In genomic region chr5:139513434-139513833, GRCh38 we compare ENCODE assay signal across 8 cellular contexts. TPM values are rescaled to one million over a fixed set of nuclear protein-coding genes. Genes with fewer than 3 reads are reported as not detected.
DNase-seq lines count a peak whose midpoint lies in the region; ATAC-seq and TF ChIP-seq lines count a peak whose summit lies in the region.
"Not testable (repeated sequence)": the region's sequence is repeated elsewhere in the genome, so short reads cannot be mapped to it uniquely, and the experiment has no call there.

No MANE protein-coding gene starts in this region.

- not testable (repeated sequence) for H3K18ac ChIP-seq in mesenchymal stem cell (ENCODE audit: low read depth in 1 of 2, low read length in 2 of 2)

- TF ChIP-seq CTCF in MM.1S (IDR thresholded peaks at IDR 0.05; ENCODE audit: low read length) = peak; percentile 75
- TF ChIP-seq CTCF in endothelial cell (IDR thresholded peaks at IDR 0.05; ENCODE audit: unreplicated experiment) = peak; percentile 55

- H3K4me3 Mint-ChIP-seq in endothelial cell (ENCODE audit: unreplicated experiment) = not testable (repeated sequence)

- peak; percentile 45 for ATAC-seq in GM21737 (IDR thresholded peaks at IDR 0.05; ENCODE audit: unreplicated experiment)

- DNase-seq in COLO668 (lab: John Stamatoyannopoulos, UW; ENCODE audit: unreplicated experiment) (peak; percentile 61), MM.1S (peak; percentile 76), RPMI8226 (peak; percentile 85), endothelial cell (ENCODE audit: low spot score) (peak; percentile 78), mesenchymal stem cell (peak; percentile 78)
- peak; percentile 80 for DNase-seq in activated T-cell treated with anti-CD3 and anti-CD28 coated beads, Interleukin-2, amount 50 U/mL, for 1 hour
- peak; percentile 31 for DNase-seq in stimulated activated CD8-positive, alpha-beta memory T cell treated with anti-CD3 and anti-CD28 coated beads, Interleukin-12 subunit alpha, Interleukin-12 subunit beta, amount 100 ng/mL, for 24 hours (ENCODE audit: extremely low read depth)

- not testable (repeated sequence) for H3K36me3 Mint-ChIP-seq in endothelial cell (ENCODE audit: low read depth, unreplicated experiment)

- not testable (repeated sequence) for H2AFZ ChIP-seq in MM.1S (ENCODE audit: low read length); mesenchymal stem cell (ENCODE audit: low read depth, low read length)

- not testable (repeated sequence) for H3K9ac ChIP-seq in MM.1S (ENCODE audit: low read length); mesenchymal stem cell (ENCODE audit: low read length)

- peaks cover 15% of the 10 kb centered on the region for H3K4me1 Mint-ChIP-seq in endothelial cell (ENCODE audit: unreplicated experiment)

- H3K14ac ChIP-seq in mesenchymal stem cell (ENCODE audit: low read length in 2 of 2) = not testable (repeated sequence)

- not testable (repeated sequence) for H3K27me3 ChIP-seq in MM.1S (replicated peaks; ENCODE audit: insufficient read depth, low read length); mesenchymal stem cell (ENCODE audit: control insufficient read depth in 1 of 2, insufficient read depth in 1 of 2, low read length in 2 of 2)

- not testable (repeated sequence) for H3K27ac ChIP-seq in MM.1S (ENCODE audit: low read length); mesenchymal stem cell (ENCODE audit: low read length, poor library complexity, severe bottlenecking)

- not testable (repeated sequence) for H3K4me3 ChIP-seq in MM.1S (ENCODE audit: low read length); mesenchymal stem cell (ENCODE audit: insufficient read depth in 1 of 2, low read depth in 1 of 2, low read length in 2 of 2)

- H3K9me3 Mint-ChIP-seq in endothelial cell (ENCODE audit: unreplicated experiment) = not testable (repeated sequence)

- 93% methylated on average over 4 of the region's 5 CpGs for WGBS in mesenchymal stem cell

- not testable (repeated sequence) for H2BK120ac ChIP-seq in mesenchymal stem cell (ENCODE audit: low read depth, low read length)

- H3K23ac ChIP-seq in mesenchymal stem cell (ENCODE audit: low read length in 2 of 2) = not testable (repeated sequence)

- H4K8ac ChIP-seq in mesenchymal stem cell (ENCODE audit: low read length) = not testable (repeated sequence)

- H3K4me2 ChIP-seq in MM.1S (ENCODE audit: low read depth, low read length); mesenchymal stem cell (ENCODE audit: low read length, poor library complexity, severe bottlenecking): not testable (repeated sequence)

- not testable (repeated sequence) for H2AK5ac ChIP-seq in mesenchymal stem cell (ENCODE audit: low read length, severe bottlenecking)

- not testable (repeated sequence) for H2BK5ac ChIP-seq in mesenchymal stem cell (ENCODE audit: low read depth, low read length, poor library complexity, severe bottlenecking)

- H3K27me3 Mint-ChIP-seq in endothelial cell (ENCODE audit: unreplicated experiment) = peaks cover 12% of the 10 kb centered on the region

- not testable (repeated sequence) for H3K9me2 ChIP-seq in MM.1S (replicated peaks; ENCODE audit: insufficient read depth, low read length)

- not testable (repeated sequence) for H3K9me3 ChIP-seq in MM.1S (replicated peaks; ENCODE audit: insufficient read depth, low read length); mesenchymal stem cell (ENCODE audit: control insufficient read depth, low read length)

- H3K36me3 ChIP-seq in MM.1S (replicated peaks; ENCODE audit: insufficient read depth, low read length); mesenchymal stem cell (ENCODE audit: control insufficient read depth in 1 of 2, insufficient read depth in 2 of 2, low read depth in 1 of 2, low read length in 2 of 2): not testable (repeated sequence)

- H3K79me1 ChIP-seq in mesenchymal stem cell (replicated peaks; ENCODE audit: low read length, poor library complexity, severe bottlenecking) = not testable (repeated sequence)

- not testable (repeated sequence) for H4K91ac ChIP-seq in mesenchymal stem cell (ENCODE audit: low read length)

- H4K20me1 ChIP-seq in MM.1S (ENCODE audit: insufficient read depth, low read length) = not testable (repeated sequence)

- H3K27ac Mint-ChIP-seq in endothelial cell (ENCODE audit: unreplicated experiment) = peak overlapping the region; percentile 30

- H3K4me1 ChIP-seq in MM.1S (ENCODE audit: low read length); mesenchymal stem cell (ENCODE audit: control insufficient read depth, insufficient read depth, low read depth, low read length): not testable (repeated sequence)

- H2BK15ac ChIP-seq in mesenchymal stem cell (ENCODE audit: low read depth, poor library complexity, severe bottlenecking) = not testable (repeated sequence)

- not testable (repeated sequence) for H3F3A ChIP-seq in MM.1S (ENCODE audit: insufficient read depth, low read length)

- not testable (repeated sequence) for H2BK12ac ChIP-seq in mesenchymal stem cell (ENCODE audit: low read length in 2 of 2)

- H3K79me2 ChIP-seq in MM.1S (ENCODE audit: low read length) = not testable (repeated sequence)

- not testable (repeated sequence) for H3K4ac ChIP-seq in mesenchymal stem cell (ENCODE audit: low read depth in 1 of 2, low read length in 2 of 2)

RNA-seq across cellular contexts. Expression of gene STING1, which starts 30.9 kb away (rescaled TPM):
- total RNA-seq in endothelial cell (ENCODE audit: unreplicated experiment) = 69.1 TPM
- 63.5 TPM for polyA plus RNA-seq in mesenchymal stem cell (2013, experiment 1 of 2)
- 59.7 TPM for polyA plus RNA-seq in mesenchymal stem cell (2013, experiment 2 of 2)

RNA-seq across cellular contexts. Expression of gene SMIM33, which starts 42.6 kb away (rescaled TPM):
- not detected for total RNA-seq in endothelial cell (ENCODE audit: unreplicated experiment)
- polyA plus RNA-seq in mesenchymal stem cell (2013, experiment 1 of 2) = not detected
- polyA plus RNA-seq in mesenchymal stem cell (2013, experiment 2 of 2) = not detected

RNA-seq across cellular contexts. Expression of gene UBE2D2, which starts 47.7 kb away (rescaled TPM):
- 214 TPM for total RNA-seq in endothelial cell (ENCODE audit: unreplicated experiment)
- 102 TPM for polyA plus RNA-seq in mesenchymal stem cell (2013, experiment 1 of 2)
- 107 TPM for polyA plus RNA-seq in mesenchymal stem cell (2013, experiment 2 of 2)

RNA-seq across cellular contexts. Expression of gene ECSCR, which starts 50.9 kb away (rescaled TPM):
- 565 TPM for total RNA-seq in endothelial cell (ENCODE audit: unreplicated experiment)
- 0.30 TPM for polyA plus RNA-seq in mesenchymal stem cell (2013, experiment 1 of 2)
- 0.49 TPM for polyA plus RNA-seq in mesenchymal stem cell (2013, experiment 2 of 2)

Comparison
In these comparisons a context has a peak if more than half of its experiments do, and no peak if none do; other contexts are left out.
1. DNase-seq: peak in every context shown above with its lines; median percentile 85 in RPMI8226; 80 in activated T-cell treated with anti-CD3 and anti-CD28 coated beads, Interleukin-2, amount 50 U/mL, for 1 hour; 78 in endothelial cell; 78 in mesenchymal stem cell; 76 in MM.1S; 61 in COLO668; 31 in stimulated activated CD8-positive, alpha-beta memory T cell treated with anti-CD3 and anti-CD28 coated beads, Interleukin-12 subunit alpha, Interleukin-12 subunit beta, amount 100 ng/mL, for 24 hours.